ENCODE assay signal across 1 cellular context in genomic region chr6:147510949-147511590, GRCh38.
A peak's percentile ranks its signal among the peaks of the same experiment; 100 is the strongest.
TF ChIP-seq lines count a peak whose summit lies in the region.

No MANE protein-coding gene starts in this region.

TF ChIP-seq in liver, 16 proteins besides CTCF, POLR2A, EP300 and RAD21 (continued from another document):
- TF ChIP-seq, protein P1, sequence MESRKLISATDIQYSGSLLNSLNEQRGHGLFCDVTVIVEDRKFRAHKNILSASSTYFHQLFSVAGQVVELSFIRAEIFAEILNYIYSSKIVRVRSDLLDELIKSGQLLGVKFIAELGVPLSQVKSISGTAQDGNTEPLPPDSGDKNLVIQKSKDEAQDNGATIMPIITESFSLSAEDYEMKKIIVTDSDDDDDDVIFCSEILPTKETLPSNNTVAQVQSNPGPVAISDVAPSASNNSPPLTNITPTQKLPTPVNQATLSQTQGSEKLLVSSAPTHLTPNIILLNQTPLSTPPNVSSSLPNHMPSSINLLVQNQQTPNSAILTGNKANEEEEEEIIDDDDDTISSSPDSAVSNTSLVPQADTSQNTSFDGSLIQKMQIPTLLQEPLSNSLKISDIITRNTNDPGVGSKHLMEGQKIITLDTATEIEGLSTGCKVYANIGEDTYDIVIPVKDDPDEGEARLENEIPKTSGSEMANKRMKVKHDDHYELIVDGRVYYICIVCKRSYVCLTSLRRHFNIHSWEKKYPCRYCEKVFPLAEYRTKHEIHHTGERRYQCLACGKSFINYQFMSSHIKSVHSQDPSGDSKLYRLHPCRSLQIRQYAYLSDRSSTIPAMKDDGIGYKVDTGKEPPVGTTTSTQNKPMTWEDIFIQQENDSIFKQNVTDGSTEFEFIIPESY (IDR thresholded peaks at IDR 0.05), result no peak
- TF ChIP-seq HNF4A (conservative IDR thresholded peaks at IDR 0.05) (peak; percentile 13 to 64), ATF3 (IDR thresholded peaks at IDR 0.05) (no peak), YY1 (IDR thresholded peaks at IDR 0.05) (peak; percentile 63), JUND (IDR thresholded peaks at IDR 0.05) (no peak), TAF1 (conservative IDR thresholded peaks at IDR 0.05) (no peak), REST (IDR thresholded peaks at IDR 0.05) (no peak)
